9 cellular contexts compared by ENCODE assay signal in the genomic region with DNA sequence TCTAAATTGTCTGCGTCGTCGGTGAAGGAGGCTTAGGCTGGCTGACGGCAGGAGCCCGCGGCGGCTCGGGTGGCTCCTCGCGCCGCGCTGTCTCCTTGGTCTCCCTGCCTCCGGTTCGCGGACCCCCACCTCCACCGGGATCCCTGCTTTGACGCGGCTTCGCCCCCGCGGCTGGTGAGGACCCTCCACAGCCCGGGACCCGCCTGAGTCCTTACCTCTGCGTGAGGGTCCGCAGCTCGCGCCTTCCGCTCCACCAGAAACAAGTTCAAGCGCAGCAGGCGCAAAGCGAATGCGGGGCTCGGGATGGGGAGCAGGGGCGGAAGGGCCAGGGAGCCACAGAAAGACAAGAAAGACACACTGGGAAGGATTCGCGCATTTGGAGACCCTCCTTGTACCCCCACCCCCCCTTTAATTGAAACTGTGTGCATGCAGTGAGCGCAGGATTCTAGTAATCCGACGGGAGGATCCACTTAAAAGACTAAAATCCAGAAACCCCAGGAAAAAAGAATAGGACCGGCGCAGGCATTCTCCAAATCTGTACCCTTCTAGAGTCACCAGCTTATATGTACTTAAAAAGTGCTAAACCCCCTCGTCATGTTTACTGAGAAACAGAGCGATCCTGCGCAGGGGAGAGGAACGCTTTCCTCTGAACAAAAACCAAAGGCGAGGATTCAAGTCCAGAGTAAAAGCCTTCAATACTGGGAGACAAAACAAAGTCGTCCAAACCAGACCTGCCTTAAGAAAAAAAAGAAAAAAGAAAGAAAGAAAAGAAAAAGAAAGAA. TPM values are rescaled to one million over a fixed set of nuclear protein-coding genes. Genes with fewer than 3 reads are reported as not detected.
DNase-seq lines count a peak whose midpoint lies in the region; ATAC-seq, FAIRE-seq and TF ChIP-seq lines count a peak whose summit lies in the region.
"Had no signal": no experiment of that assay in that cellular context is flagged by ENCODE, and none has a peak within 500 bp of the region (broad histone marks: within the 10 kb centered on the region; RNA-seq: fewer than 3 reads in every experiment).

No MANE protein-coding gene starts in this region.

- H3K4me1 ChIP-seq in fibroblast of lung (ENCODE audit: control insufficient read depth, extremely low read depth, insufficient read depth, low read length) (peaks cover 20% of the 10 kb centered on the region), pancreas (peaks cover 26 to 51% (median 34%) of the 10 kb centered on the region in 3 donors)

- no peaks in the 10 kb centered on the region for H4K20me1 ChIP-seq in fibroblast of lung (ENCODE audit: control insufficient read depth, extremely low read depth, insufficient read depth, low read length)

- H3K36me3 ChIP-seq in fibroblast of lung (ENCODE audit: control insufficient read depth, insufficient read depth, low read length) (peaks cover 5% of the 10 kb centered on the region), pancreas (no peaks in the 10 kb centered on the region), WERI-Rb-1 (peaks cover 18% of the 10 kb centered on the region)

- H3K4me2 ChIP-seq in fibroblast of lung (ENCODE audit: extremely low read depth, insufficient read depth, low read length): peak overlapping the region; percentile 39

- TF ChIP-seq CTCF in CD4-positive, alpha-beta T cell (IDR thresholded peaks at IDR 0.05): no peak
- TF ChIP-seq CTCF in fibroblast of lung (conservative IDR thresholded peaks at IDR 0.05 in 1 of 2, IDR thresholded peaks at IDR 0.05 in 1 of 2; ENCODE audit: low read depth in 1 of 2, low read length in 2 of 2) (no peak), pancreas (IDR thresholded peaks at IDR 0.05) (no peak), WERI-Rb-1 (IDR thresholded peaks at IDR 0.05; ENCODE audit: low read depth, low read length) (no peak)

- ATAC-seq in CD4-positive, alpha-beta T cell (ENCODE audit: poor library complexity): no peak
- ATAC-seq in T-cell (replicated peaks in 1 of 4) (no peak), pancreas (no peak), GM18907 (IDR thresholded peaks at IDR 0.05; ENCODE audit: unreplicated experiment) (no peak)

- H3K9me3 Mint-ChIP-seq in CD4-positive, alpha-beta T cell: no peaks in the 10 kb centered on the region
- H3K9me3 Mint-ChIP-seq in T-cell: no peaks in the 10 kb centered on the region

- H3K27me3 ChIP-seq in CD4-positive, alpha-beta T cell (ENCODE audit: control insufficient read depth, insufficient read depth, low read length): no peaks in the 10 kb centered on the region
- H3K27me3 ChIP-seq in fibroblast of lung (ENCODE audit: control insufficient read depth, insufficient read depth, low read length): no peaks in the 10 kb centered on the region
- no peaks in the 10 kb centered on the region for H3K27me3 ChIP-seq in pancreas
- H3K27me3 ChIP-seq in WERI-Rb-1 (ENCODE audit: insufficient read depth, low read depth, severe bottlenecking): no peaks in the 10 kb centered on the region

- no peaks in the 10 kb centered on the region for H3K27me3 Mint-ChIP-seq in CD4-positive, alpha-beta T cell
- no peaks in the 10 kb centered on the region for H3K27me3 Mint-ChIP-seq in T-cell

- no peaks in the 10 kb centered on the region for H3K9me3 ChIP-seq in CD4-positive, alpha-beta T cell (ENCODE audit: control insufficient read depth, low read length)
- H3K9me3 ChIP-seq in fibroblast of lung (ENCODE audit: control insufficient read depth, insufficient read depth, low read depth, low read length) (no peaks in the 10 kb centered on the region), pancreas (no peaks in the 10 kb centered on the region), WERI-Rb-1 (ENCODE audit: severe bottlenecking) (no peaks in the 10 kb centered on the region)

- FAIRE-seq in pancreas (lab: Jason Lieb, UNC): no peak

- intact Hi-C loops in CD4-positive, alpha-beta T cell (cut with DNase I, micrococcal nuclease): loop anchor here (1.0 to 10.0 kb wide), 6 partner anchors 11 to 1292 kb away; partner anchors contain the start of genes CYB5A (in 1 of the 2) and ZNF516 (in 1 of the 2)
- intact Hi-C loops in pancreas (cut with DNase I): no loop called here

- peak overlapping the region; percentile 68 for H3K9ac ChIP-seq in fibroblast of lung (ENCODE audit: insufficient read depth, low read length)

- H3K79me2 ChIP-seq in fibroblast of lung (ENCODE audit: control insufficient read depth, insufficient read depth, low read length): peaks cover 79% of the 10 kb centered on the region

- H3K36me3 Mint-ChIP-seq in CD4-positive, alpha-beta T cell (ENCODE audit: low read depth): peaks cover 37% of the 10 kb centered on the region
- peaks cover 16% of the 10 kb centered on the region for H3K36me3 Mint-ChIP-seq in T-cell

- POLR2A ChIA-PET in CD4-positive, alpha-beta T cell (lab: Charles Lee): interaction anchor here (0.7 kb wide), 1 partner anchor 48 kb away, joined by 3 read pairs; no protein-coding TSS in a partner anchor
- POLR2A ChIA-PET in T-cell (lab: Charles Lee): interaction anchor here (0.6 to 1.0 kb wide), 2 partner anchors 11 to 709 kb away, joined by 3 to 7 read pairs; partner anchors contain the start of gene CNDP2 (in 1 of the 2)

- H3K4me3 ChIP-seq in fibroblast of lung (replicated peaks in 1 of 4; ENCODE audit: control extremely low read depth in 1 of 4, insufficient read depth in 1 of 4, low read depth in 3 of 4, low read length in 4 of 4) (peak overlapping the region; percentile 7 to 75 (median 50)), pancreas (peak overlapping the region in 3 of 4 donors; percentile 0 to 40 (median 25)), WERI-Rb-1 (ENCODE audit: low read depth, low read length) (no peak overlapping the region)

- H3K4me3 Mint-ChIP-seq in CD4-positive, alpha-beta T cell: peak overlapping the region; percentile 78
- peak overlapping the region; percentile 62 to 79 (median 67) for H3K4me3 Mint-ChIP-seq in T-cell

- CTCF ChIA-PET in CD4-positive, alpha-beta T cell (lab: Charles Lee): no interaction called here
- CTCF ChIA-PET in T-cell (lab: Charles Lee): no interaction called here

- 56 to 64% methylated on average over 47 of the region's 47 CpGs for WGBS in pancreas, 2 donors

- no peak overlapping the region for H3K27ac ChIP-seq in CD4-positive, alpha-beta T cell (ENCODE audit: low read depth, low read length)
- peak overlapping the region; percentile 58 for H3K27ac ChIP-seq in fibroblast of lung (ENCODE audit: insufficient read depth, low read length)
- peak overlapping the region in 1 of 4 donors; percentile 17 for H3K27ac ChIP-seq in pancreas
- H3K27ac ChIP-seq in WERI-Rb-1: no peak overlapping the region

- peak overlapping the region; percentile 58 for H3K27ac Mint-ChIP-seq in CD4-positive, alpha-beta T cell
- peak overlapping the region; percentile 61 to 63 for H3K27ac Mint-ChIP-seq in T-cell

- H2AFZ ChIP-seq in fibroblast of lung (ENCODE audit: low read length): no peak overlapping the region

- no peak for DNase-seq in CD4-positive, alpha-beta T cell
- peak in 1 of 34 experiments; percentile 19 for DNase-seq in T-cell
- no peak for DNase-seq in fibroblast of lung (ENCODE audit: low read depth in 2 of 2)
- peak in 1 of 6 donors; percentile 75 for DNase-seq in pancreas
- DNase-seq in AG20443 (ENCODE audit: low spot score): no peak
- no peak for DNase-seq in WERI-Rb-1
- DNase-seq in activated gamma-delta T cell treated with Interleukin-2 at 50 U/mL for 16 hours: no peak
- DNase-seq: central memory CD4-positive, alpha-beta T cell had no signal

- H3K4me1 Mint-ChIP-seq in CD4-positive, alpha-beta T cell (ENCODE audit: low read depth): peaks cover 48% of the 10 kb centered on the region
- peaks cover 32 to 51% (median 41%) of the 10 kb centered on the region in 3 donors for H3K4me1 Mint-ChIP-seq in T-cell

RNA-seq across cellular contexts. Expression of gene PTGR3, which starts 3.8 kb away (rescaled TPM):
- 10 to 100 TPM; 14.1 to 14.3 TPM for total RNA-seq in CD4-positive, alpha-beta T cell
- 10 to 100 TPM; 32.8 to 44.1 (median 36.5) TPM for total RNA-seq in T-cell
- total RNA-seq in fibroblast of lung: 5.6 and 6.8 TPM in 2 replicates
- polyA plus RNA-seq in fibroblast of lung: 18.1 and 25.1 TPM in 2 replicates
- polyA plus RNA-seq in fibroblast of lung (2012): 13.4 and 15.5 TPM in 2 replicates
- polyA minus RNA-seq in fibroblast of lung (ENCODE audit: low replicate concordance): 48.2 and 53.2 TPM in 2 replicates
- 10 to 100 TPM; 15.7 to 23.0 (median 18.8) TPM for total RNA-seq in pancreas
- 10 to 100 TPM in 1 of 2 donors, 1 to 10 TPM in 1; 7.2 to 10.9 TPM for polyA plus RNA-seq in pancreas

RNA-seq across cellular contexts. Expression of gene TSHZ1, which starts 5.4 kb away (rescaled TPM):
- 10 to 100 TPM; 19.9 to 21.5 TPM for total RNA-seq in CD4-positive, alpha-beta T cell
- total RNA-seq in T-cell: 10 to 100 TPM; 26.5 to 31.3 (median 28.2) TPM
- 3.9 and 4.3 TPM in 2 replicates for total RNA-seq in fibroblast of lung
- 3.1 and 4.3 TPM in 2 replicates for polyA plus RNA-seq in fibroblast of lung
- 5.8 and 9.9 TPM in 2 replicates for polyA plus RNA-seq in fibroblast of lung (2012)
- polyA minus RNA-seq in fibroblast of lung (ENCODE audit: low replicate concordance): 8.0 and 9.0 TPM in 2 replicates
- 10 to 100 TPM in 2 of 6 donors, 1 to 10 TPM in 4; 6.3 to 13.6 (median 8.1) TPM for total RNA-seq in pancreas
- 1 to 10 TPM; 4.7 to 8.0 TPM for polyA plus RNA-seq in pancreas

Comparison
In these comparisons a context has a peak if more than half of its experiments do, and no peak if none do; other contexts are left out.
1. intact Hi-C loops: an anchor here in CD4-positive, alpha-beta T cell (1.0 to 10.0 kb wide); none called in pancreas.